ENCODE assay signal across 8 cellular contexts in genomic region chr2:9333591-9334171, GRCh38.
DNase-seq lines count a peak whose midpoint lies in the region; ATAC-seq, FAIRE-seq and TF ChIP-seq lines count a peak whose summit lies in the region.

No MANE protein-coding gene starts in this region.

- H2AK5ac ChIP-seq in mesendoderm (ENCODE audit: low read length), result no peak overlapping the region

- peak; percentile 20 for DNase-seq in DMS114 treated with DMSO at 0.1 percent for 48 hours (lab: John Stamatoyannopoulos, UW; ENCODE audit: unreplicated experiment)
- DNase-seq in HuH-7 (ENCODE audit: low spot score), result peak; percentile 62
- peak; percentile 66 for DNase-seq in RKO (ENCODE audit: low spot score)
- DNase-seq in endothelial cell (ENCODE audit: low spot score), result peak; percentile 60
- peak; percentile 85 for DNase-seq in mesendoderm
- no peak for DNase-seq in GM19239 (ENCODE audit: insufficient read length, low spot score)

- H3K27ac Mint-ChIP-seq in endothelial cell (ENCODE audit: unreplicated experiment), result peak overlapping the region; percentile 38

- peaks cover 27% of the 10 kb centered on the region for H3K36me3 Mint-ChIP-seq in endothelial cell (ENCODE audit: low read depth, unreplicated experiment)

- H3K18ac ChIP-seq in mesendoderm (ENCODE audit: low read length), result no peak overlapping the region

- H3K23ac ChIP-seq in mesendoderm (ENCODE audit: low read length), result no peak overlapping the region

- no CpG with 5 or more reads among the region's 7 CpGs for WGBS in mesendoderm (ENCODE audit: extremely low coverage, insufficient coverage, low lambda C conversion rate)

- H3K79me2 ChIP-seq in mesendoderm (ENCODE audit: control insufficient read depth, insufficient read depth, low read length), result no peaks in the 10 kb centered on the region

- peaks cover 6% of the 10 kb centered on the region for H3K4me1 Mint-ChIP-seq in endothelial cell (ENCODE audit: unreplicated experiment)

- no peaks in the 10 kb centered on the region for H3K9me3 Mint-ChIP-seq in endothelial cell (ENCODE audit: unreplicated experiment)

- no peak overlapping the region for H2BK120ac ChIP-seq in mesendoderm (ENCODE audit: low read depth, low read length)

- no peak overlapping the region for H3K4me3 ChIP-seq in mesendoderm (ENCODE audit: low read length)

- peak; percentile 17 for TF ChIP-seq CTCF in endothelial cell (IDR thresholded peaks at IDR 0.05; ENCODE audit: unreplicated experiment)

- no peak overlapping the region for H2BK5ac ChIP-seq in mesendoderm (ENCODE audit: low read length)

- H4K5ac ChIP-seq in mesendoderm (ENCODE audit: low read length), result no peak overlapping the region

- no peak overlapping the region for H3K9ac ChIP-seq in mesendoderm (ENCODE audit: low read length)

- no peak for FAIRE-seq in GM19239 (lab: Jason Lieb, UNC)

- H3K56ac ChIP-seq in mesendoderm (ENCODE audit: low read length), result no peak overlapping the region

- peaks cover 1% of the 10 kb centered on the region for H3K27me3 Mint-ChIP-seq in endothelial cell (ENCODE audit: unreplicated experiment)

- H3K27ac ChIP-seq in mesendoderm (ENCODE audit: low read depth, low read length), result no peak overlapping the region

- no peak overlapping the region for H4K8ac ChIP-seq in mesendoderm (ENCODE audit: low read depth, low read length)

- ATAC-seq in GM21528 (IDR thresholded peaks at IDR 0.05; ENCODE audit: low FRiP score, unreplicated experiment) (no peak), GM21526 (IDR thresholded peaks at IDR 0.05; ENCODE audit: low FRiP score, unreplicated experiment) (no peak)

- H3K4me2 ChIP-seq in mesendoderm (ENCODE audit: low read length), result no peak overlapping the region

- no peak overlapping the region for H3K4ac ChIP-seq in mesendoderm (ENCODE audit: low read depth, low read length)

- no peaks in the 10 kb centered on the region for H3K27me3 ChIP-seq in mesendoderm (ENCODE audit: insufficient read depth, low read length, poor library complexity)

- H2BK15ac ChIP-seq in mesendoderm (replicated peaks; ENCODE audit: low read depth), result no peak overlapping the region

- H3K4me1 ChIP-seq in mesendoderm (ENCODE audit: control insufficient read depth, low read depth, low read length), result peaks cover 2% of the 10 kb centered on the region

- H3K36me3 ChIP-seq in mesendoderm (ENCODE audit: control insufficient read depth, insufficient read depth, low read length), result no peaks in the 10 kb centered on the region

- no peaks in the 10 kb centered on the region for H3K79me1 ChIP-seq in mesendoderm (ENCODE audit: low read length)

- no peak overlapping the region for H3K4me3 Mint-ChIP-seq in endothelial cell (ENCODE audit: unreplicated experiment)
